In the genomic region with DNA sequence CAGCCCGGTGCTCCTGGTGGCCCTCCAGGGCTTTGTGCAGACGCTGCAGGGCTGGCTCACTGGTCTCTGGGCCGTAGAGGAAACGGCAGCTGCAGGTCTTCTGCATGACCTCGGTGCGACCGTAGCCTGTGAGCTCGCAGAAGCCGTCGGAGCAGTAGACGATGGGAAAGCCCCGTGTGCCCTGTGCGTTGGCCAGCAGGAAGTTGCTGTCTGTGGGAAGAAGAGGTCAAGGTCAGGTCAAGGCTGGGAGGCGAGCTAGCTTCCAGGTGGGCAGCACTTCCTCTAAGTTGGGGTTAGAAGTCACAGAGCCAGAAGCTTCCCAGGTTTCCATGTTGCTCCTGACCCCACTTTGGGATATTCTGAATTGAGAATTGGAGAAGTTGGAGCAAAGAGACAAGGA, we compare ENCODE assay signal across 16 cellular contexts. TPM values are rescaled to one million over a fixed set of nuclear protein-coding genes. Genes with fewer than 3 reads are reported as not detected.
DNase-seq lines count a peak whose midpoint lies in the region; ATAC-seq and TF ChIP-seq lines count a peak whose summit lies in the region.
"Had no signal": no experiment of that assay in that cellular context is flagged by ENCODE, and none has a peak within 500 bp of the region (broad histone marks: within the 10 kb centered on the region; RNA-seq: fewer than 3 reads in every experiment).

No MANE protein-coding gene starts in this region.

- intact Hi-C loops in natural killer cell (cut with micrococcal nuclease): no loop called here

- peaks cover 0 to 22% of the 10 kb centered on the region in 2 donors for H3K27me3 Mint-ChIP-seq in natural killer cell (ENCODE audit: low read depth in 2 of 2)

- ATAC-seq in natural killer cell (peak in 2 of 3 donors; percentile 7 to 25), HG02970 (IDR thresholded peaks at IDR 0.05; ENCODE audit: low FRiP score, unreplicated experiment) (no peak), GM18868 (IDR thresholded peaks at IDR 0.05; ENCODE audit: unreplicated experiment) (no peak)
- ATAC-seq: activated T-cell treated with anti-CD3 and anti-CD28 coated beads, Interleukin-2, amount 50 U/mL, for 4 hours had no signal

- H3K36me3 Mint-ChIP-seq in natural killer cell: no peaks in the 10 kb centered on the region

- DNase-seq in activated CD4-positive, alpha-beta T cell treated with anti-CD3 and anti-CD28 coated beads for 48 hours: peak; percentile 27
- no peak for DNase-seq in activated CD4-positive, alpha-beta T cell treated with anti-CD3 and anti-CD28 coated beads, Interleukin-2, amount 50 U/mL, for 48 hours
- DNase-seq in T-helper 1 cell (peak in 3 of 5 donors; percentile 9 to 35 (median 24)), natural killer cell (no peak), NCI-H1092 (lab: John Stamatoyannopoulos, UW) (no peak)
- DNase-seq: activated T-cell treated with anti-CD3 and anti-CD28 coated beads, Interleukin-2, amount 50 U/mL, for 4 hours; GOT3; NCI-H2081; NCI-H82 had no signal

- peaks cover 20 to 29% of the 10 kb centered on the region in 2 donors for H3K4me1 Mint-ChIP-seq in natural killer cell

- H3K9me3 Mint-ChIP-seq in natural killer cell: no peaks in the 10 kb centered on the region
- H3K9me3 Mint-ChIP-seq: activated T-cell treated with anti-CD3 and anti-CD28 coated beads, Interleukin-2, amount 50 U/mL, for 4 hours had no signal

- peak; percentile 41 for TF ChIP-seq POLR2A in GM19099 (IDR thresholded peaks at IDR 0.05; ENCODE audit: extremely low read depth, insufficient read length, low read depth)

- peak overlapping the region; percentile 32 for H3K4me3 Mint-ChIP-seq in natural killer cell

- no peak for TF ChIP-seq CTCF in natural killer cell (IDR thresholded peaks at IDR 0.05)

- no peak overlapping the region for H3K27ac Mint-ChIP-seq in natural killer cell

RNA-seq across cellular contexts. Expression of a gene that starts 2.1 kb away (rescaled TPM):
- total RNA-seq in natural killer cell: under 1 TPM; 0.12 to 0.27 (median 0.20) TPM
- total RNA-seq: fibroblast of villous mesenchyme, skeletal muscle tissue had no signal

RNA-seq across cellular contexts. Expression of a gene that starts 6.4 kb away (rescaled TPM):
- total RNA-seq in natural killer cell: not detected
- total RNA-seq: activated T-cell treated with anti-CD3 and anti-CD28 coated beads, Interleukin-2, amount 50 U/mL, for 4 hours; fibroblast of villous mesenchyme; lung microvascular endothelial cell; SK-MEL-5; skeletal muscle tissue had no signal

RNA-seq across cellular contexts. Expression of a gene that starts 15.5 kb away (rescaled TPM):
- 10 to 100 TPM; 19.5 to 24.6 (median 22.8) TPM for total RNA-seq in natural killer cell

RNA-seq across cellular contexts. Expression of a gene that starts 24.0 kb away (rescaled TPM):
- 100 to 1,000 TPM; 137 to 151 (median 148) TPM for total RNA-seq in natural killer cell

RNA-seq across cellular contexts. Expression of a gene that starts 56.2 kb away (rescaled TPM):
- not detected for total RNA-seq in natural killer cell
- total RNA-seq: fibroblast of villous mesenchyme, lung microvascular endothelial cell, SK-MEL-5, skeletal muscle tissue had no signal

Comparison
In these comparisons a context has a peak if more than half of its experiments do, and no peak if none do; other contexts are left out.
1. DNase-seq: peak in activated CD4-positive, alpha-beta T cell treated with anti-CD3 and anti-CD28 coated beads for 48 hours (single experiment) and T-helper 1 cell (3 of 5); none in activated CD4-positive, alpha-beta T cell treated with anti-CD3 and anti-CD28 coated beads, Interleukin-2, amount 50 U/mL, for 48 hours (0 of 2), natural killer cell (single experiment) and NCI-H1092 (single experiment).
2. ATAC-seq: peak in natural killer cell (2 of 3); none in HG02970 (single experiment) and GM18868 (single experiment).